ENCODE assay signal across 9 cellular contexts in genomic region chr2:69755862-69756467, GRCh38. TPM values are rescaled to one million over a fixed set of nuclear protein-coding genes. Genes with fewer than 3 reads are reported as not detected.
DNase-seq lines count a peak whose midpoint lies in the region; ATAC-seq, FAIRE-seq and TF ChIP-seq lines count a peak whose summit lies in the region.
"Had no signal": no experiment of that assay in that cellular context is flagged by ENCODE, and none has a peak within 500 bp of the region (broad histone marks: within the 10 kb centered on the region; RNA-seq: fewer than 3 reads in every experiment).

No MANE protein-coding gene starts in this region.

- ATAC-seq in RWPE2 (ENCODE audit: low read depth): peak; percentile 94
- peak; percentile 77 for ATAC-seq in foreskin keratinocyte
- peak; percentile 48 for ATAC-seq in stimulated activated naive CD8-positive, alpha-beta T cell treated with anti-CD3 and anti-CD28 coated beads, Interleukin-15, amount 100 ng/mL, for 72 hours
- no peak for ATAC-seq in HG03439 (IDR thresholded peaks at IDR 0.05; ENCODE audit: unreplicated experiment)

- H3K9me2 ChIP-seq in Karpas-422 (replicated peaks; ENCODE audit: insufficient read depth, low read length): no peaks in the 10 kb centered on the region

- no peaks in the 10 kb centered on the region for H3K27me3 ChIP-seq in RWPE2 (ENCODE audit: insufficient read depth, poor library complexity, severe bottlenecking)
- no peaks in the 10 kb centered on the region for H3K27me3 ChIP-seq in foreskin keratinocyte
- no peaks in the 10 kb centered on the region for H3K27me3 ChIP-seq in Karpas-422 (ENCODE audit: low read length)

- H3K9ac ChIP-seq in Karpas-422 (ENCODE audit: low read length): no peak overlapping the region

- H3K79me2 ChIP-seq in Karpas-422 (ENCODE audit: low read length): no peaks in the 10 kb centered on the region

- no peaks in the 10 kb centered on the region for H3K9me3 Mint-ChIP-seq in stimulated activated naive CD8-positive, alpha-beta T cell treated with anti-CD3 and anti-CD28 coated beads, Interleukin-15, amount 100 ng/mL, for 72 hours

- peaks cover 5% of the 10 kb centered on the region for H3K4me1 Mint-ChIP-seq in stimulated activated naive CD8-positive, alpha-beta T cell treated with anti-CD3 and anti-CD28 coated beads, Interleukin-15, amount 100 ng/mL, for 72 hours

- H3K4me2 ChIP-seq in Karpas-422 (ENCODE audit: low read depth, low read length, poor library complexity, severe bottlenecking): no peak overlapping the region

- no peaks in the 10 kb centered on the region for H3K27me3 Mint-ChIP-seq in stimulated activated naive CD8-positive, alpha-beta T cell treated with anti-CD3 and anti-CD28 coated beads, Interleukin-15, amount 100 ng/mL, for 72 hours

- no peak for TF ChIP-seq CTCF in RWPE2 (IDR thresholded peaks at IDR 0.05; ENCODE audit: poor library complexity, severe bottlenecking)
- no peak for TF ChIP-seq CTCF in foreskin keratinocyte (conservative IDR thresholded peaks at IDR 0.05)
- TF ChIP-seq CTCF in D721Med (IDR thresholded peaks at IDR 0.05; ENCODE audit: insufficient read depth, missing control alignments): no peak

- no peaks in the 10 kb centered on the region for H4K20me1 ChIP-seq in Karpas-422 (ENCODE audit: insufficient read depth, low read depth, low read length)

- H3K27ac Mint-ChIP-seq in stimulated activated naive CD8-positive, alpha-beta T cell treated with anti-CD3 and anti-CD28 coated beads, Interleukin-15, amount 100 ng/mL, for 72 hours: no peak overlapping the region

- H3K9me3 ChIP-seq in RWPE2 (ENCODE audit: severe bottlenecking) (no peaks in the 10 kb centered on the region), Karpas-422 (ENCODE audit: low read length) (no peaks in the 10 kb centered on the region)

- no peak overlapping the region for H2AFZ ChIP-seq in Karpas-422 (ENCODE audit: low read length)

- TF ChIP-seq POLR2A in H54 (IDR thresholded peaks at IDR 0.05; ENCODE audit: low read depth, low read length): no peak

- DNase-seq in H54 (ENCODE audit: insufficient read length, low spot score): peak; percentile 35
- DNase-seq in RWPE2 (ENCODE audit: low spot score): no peak
- peak; percentile 57 to 86 for DNase-seq in foreskin keratinocyte
- no peak for DNase-seq in stimulated activated naive CD8-positive, alpha-beta T cell treated with anti-CD3 and anti-CD28 coated beads, Interleukin-15, amount 100 ng/mL, for 72 hours
- DNase-seq in NCI-H1105 (lab: John Stamatoyannopoulos, UW): no peak
- no peak for DNase-seq in D721Med (ENCODE audit: insufficient read length, low spot score)
- no peak for DNase-seq in Karpas-422

- H3K36me3 ChIP-seq in RWPE2 (ENCODE audit: low read depth) (peaks cover 4% of the 10 kb centered on the region; the same call in 1 of the 2 replicates), Karpas-422 (ENCODE audit: insufficient read depth, low read length) (no peaks in the 10 kb centered on the region)

- H3K4me1 ChIP-seq in RWPE2 (ENCODE audit: insufficient read depth, poor library complexity, severe bottlenecking): peaks cover 18% of the 10 kb centered on the region
- peaks cover 34% of the 10 kb centered on the region for H3K4me1 ChIP-seq in foreskin keratinocyte
- no peaks in the 10 kb centered on the region for H3K4me1 ChIP-seq in Karpas-422 (ENCODE audit: low read length)

- H3K4me3 ChIP-seq in RWPE2 (ENCODE audit: severe bottlenecking): no peak overlapping the region
- H3K4me3 ChIP-seq in Karpas-422 (ENCODE audit: low read length): no peak overlapping the region

- peak overlapping the region; percentile 41 for H3K27ac ChIP-seq in RWPE2 (ENCODE audit: poor library complexity, severe bottlenecking)
- peak overlapping the region; percentile 74 for H3K27ac ChIP-seq in foreskin keratinocyte
- no peak overlapping the region for H3K27ac ChIP-seq in Karpas-422 (ENCODE audit: low read length)

- FAIRE-seq in H54 (lab: Jason Lieb, UNC): peak; percentile 91
- FAIRE-seq in D721Med (lab: Jason Lieb, UNC): no peak
- FAIRE-seq: islet of Langerhans had no signal

- no peak overlapping the region for H3K4me3 Mint-ChIP-seq in stimulated activated naive CD8-positive, alpha-beta T cell treated with anti-CD3 and anti-CD28 coated beads, Interleukin-15, amount 100 ng/mL, for 72 hours

RNA-seq across cellular contexts. Expression of gene ANXA4, which starts 14.0 kb away (rescaled TPM):
- 46.2 and 53.4 TPM in 2 replicates for total RNA-seq in foreskin keratinocyte
- polyA plus RNA-seq in foreskin keratinocyte: 91.1 and 95.1 TPM in 2 replicates
- total RNA-seq in Karpas-422 (2014; rRNA removed; shearing (Covaris generic); ENCODE audit: low replicate concordance): 1.1 and 2.4 TPM in 2 replicates

Comparison
In these comparisons a context has a peak if more than half of its experiments do, and no peak if none do; other contexts are left out.
1. DNase-seq: peak in H54 (single experiment) and foreskin keratinocyte (2 of 2); none in RWPE2 (single experiment), stimulated activated naive CD8-positive, alpha-beta T cell treated with anti-CD3 and anti-CD28 coated beads, Interleukin-15, amount 100 ng/mL, for 72 hours (0 of 2), NCI-H1105 (single experiment), D721Med (single experiment) and Karpas-422 (single experiment).
2. RNA of gene ANXA4, which starts 14.0 kb away (total RNA-seq): 46.2 to 53.4 TPM in foreskin keratinocyte; 1.1 to 2.4 TPM in Karpas-422; every median in the first group is over 10 times any median in the second.